In genomic region chr2:78861546-78861945, GRCh38 we compare ENCODE assay signal across 8 cellular contexts.
DNase-seq lines count a peak whose midpoint lies in the region; ATAC-seq, FAIRE-seq and TF ChIP-seq lines count a peak whose summit lies in the region.

No MANE protein-coding gene starts in this region.

- no peak overlapping the region for H3K27ac ChIP-seq in OCI-LY1 (ENCODE audit: low read depth, low read length, poor library complexity, severe bottlenecking)

- peak; percentile 8 for DNase-seq in CD1c-positive myeloid dendritic cell (ENCODE audit: extremely low spot score)
- peak; percentile 9 for DNase-seq in H54 (ENCODE audit: insufficient read length, low spot score)
- DNase-seq in iPS DF 19.7 (ENCODE audit: low read depth, low spot score) = peak; percentile 2
- no peak for DNase-seq in G401 (ENCODE audit: low spot score)
- no peak for DNase-seq in stimulated activated CD4-positive, alpha-beta T cell treated with anti-CD3 and anti-CD28 coated beads, Interleukin-2, amount 100 ng/mL, for 48 hours
- DNase-seq in NCI-H2029 (lab: John Stamatoyannopoulos, UW) = no peak

- no peaks in the 10 kb centered on the region for H3K36me3 ChIP-seq in OCI-LY1 (ENCODE audit: insufficient read depth, low read length)

- H3K4me2 ChIP-seq in OCI-LY1 (ENCODE audit: low read length) = no peak overlapping the region

- no peak overlapping the region for H3K9ac ChIP-seq in OCI-LY1 (ENCODE audit: low read length)

- FAIRE-seq in H54 (lab: Jason Lieb, UNC) = no peak

- peak; percentile 57 for TF ChIP-seq CTCF in OCI-LY1 (IDR thresholded peaks at IDR 0.05; ENCODE audit: low read length)

- TF ChIP-seq POLR2A in H54 (IDR thresholded peaks at IDR 0.05; ENCODE audit: low read depth, low read length) = no peak

- H3K9me2 ChIP-seq in OCI-LY1 (ENCODE audit: low read depth, low read length) = no peaks in the 10 kb centered on the region

- no peak for ATAC-seq in HG02571 (IDR thresholded peaks at IDR 0.05; ENCODE audit: unreplicated experiment)

- H3K4me3 ChIP-seq in OCI-LY1 (ENCODE audit: low read depth, low read length, poor library complexity, severe bottlenecking) = no peak overlapping the region

- H4K20me1 ChIP-seq in OCI-LY1 (ENCODE audit: insufficient read depth, low read length) = no peaks in the 10 kb centered on the region

- no peaks in the 10 kb centered on the region for H3F3A ChIP-seq in OCI-LY1 (ENCODE audit: insufficient read depth, low read length)

- H3K4me1 ChIP-seq in OCI-LY1 (ENCODE audit: insufficient read depth, low read length, severe bottlenecking) = no peaks in the 10 kb centered on the region

- no peaks in the 10 kb centered on the region for H3K9me3 ChIP-seq in OCI-LY1 (ENCODE audit: low read length)

- in situ Hi-C loops in G401 (cut with HindIII; ENCODE audit: low sequenced_read_pairs) = no loop called here

- no peaks in the 10 kb centered on the region for H3K79me2 ChIP-seq in OCI-LY1 (ENCODE audit: insufficient read depth, low read length)

- H2AFZ ChIP-seq in OCI-LY1 (ENCODE audit: low read length) = no peak overlapping the region

- H3K27me3 ChIP-seq in OCI-LY1 (ENCODE audit: insufficient read depth, low read length) = no peaks in the 10 kb centered on the region

Comparison
In these comparisons a context has a peak if more than half of its experiments do, and no peak if none do; other contexts are left out.
1. DNase-seq: peak in CD1c-positive myeloid dendritic cell (single experiment), H54 (single experiment) and iPS DF 19.7 (single experiment); none in G401 (single experiment), stimulated activated CD4-positive, alpha-beta T cell treated with anti-CD3 and anti-CD28 coated beads, Interleukin-2, amount 100 ng/mL, for 48 hours (0 of 2) and NCI-H2029 (single experiment).